In genomic region chr16:30088832-30089624, GRCh38 we compare ENCODE assay signal across 1 cellular context.
TF ChIP-seq lines count a peak whose summit lies in the region.

No MANE protein-coding gene starts in this region.

TF ChIP-seq in GM23338, 12 proteins besides CTCF, POLR2A, EP300 and RAD21 (continued from another document):
- TF ChIP-seq ZNF462 (CRISPR knock-in tag; IDR thresholded peaks at IDR 0.05): no peak
- TF ChIP-seq POLR2AphosphoS5 (IDR thresholded peaks at IDR 0.05; ENCODE audit: low read depth): no peak
- TF ChIP-seq JUNB (IDR thresholded peaks at IDR 0.05; ENCODE audit: unreplicated experiment): no peak
- no peak for TF ChIP-seq CREB1 (CRISPR knock-in tag; IDR thresholded peaks at IDR 0.05; ENCODE audit: low read depth)
- no peak for TF ChIP-seq EZH2phosphoT487 (IDR thresholded peaks at IDR 0.05; ENCODE audit: unreplicated experiment)
- no peak for TF ChIP-seq NANOG (IDR thresholded peaks at IDR 0.05; ENCODE audit: borderline replicate concordance)
- no peak for TF ChIP-seq ETS1 (IDR thresholded peaks at IDR 0.05)
- no peak for TF ChIP-seq EZH2 (IDR thresholded peaks at IDR 0.05; ENCODE audit: low read depth, unreplicated experiment)
- no peak for TF ChIP-seq ZNF331 (CRISPR knock-in tag; IDR thresholded peaks at IDR 0.05; ENCODE audit: low read depth)
- no peak for TF ChIP-seq REST (IDR thresholded peaks at IDR 0.05; ENCODE audit: unreplicated experiment)
- no peak for TF ChIP-seq STAT1 (IDR thresholded peaks at IDR 0.05; ENCODE audit: unreplicated experiment)
